In the genomic region with DNA sequence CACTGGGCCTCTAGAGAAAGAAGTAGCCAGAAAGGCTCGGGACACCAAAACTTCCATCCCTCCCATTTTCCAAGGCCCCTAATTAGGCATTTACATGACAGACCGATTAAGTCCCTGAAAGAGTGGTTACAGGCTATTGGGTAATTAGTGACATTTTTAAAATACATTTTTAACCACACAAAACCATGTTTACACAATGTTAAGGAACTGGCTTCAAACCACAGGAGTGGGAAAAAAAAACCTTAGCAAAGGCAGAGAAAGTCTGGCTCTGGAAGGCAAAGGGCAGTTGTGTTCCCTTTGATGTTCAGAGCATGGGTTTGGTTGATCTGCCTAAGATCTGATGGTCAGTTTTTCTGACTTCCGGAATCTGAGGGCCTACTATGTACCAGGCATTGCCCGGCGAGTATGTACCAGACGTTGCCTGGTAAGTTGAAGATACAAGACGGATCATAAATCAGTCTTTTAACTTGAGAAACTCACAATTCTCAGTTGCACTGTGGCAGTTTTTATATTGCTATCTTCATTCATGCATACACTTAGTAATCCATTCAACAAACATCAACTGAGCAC, we compare ENCODE assay signal across 19 cellular contexts.
DNase-seq lines count a peak whose midpoint lies in the region; ATAC-seq and TF ChIP-seq lines count a peak whose summit lies in the region.
"Had no signal": no experiment of that assay in that cellular context is flagged by ENCODE, and none has a peak within 500 bp of the region (broad histone marks: within the 10 kb centered on the region; RNA-seq: fewer than 3 reads in every experiment).

No MANE protein-coding gene starts in this region.

- no peak for ATAC-seq in GM18873 (IDR thresholded peaks at IDR 0.05; ENCODE audit: low FRiP score, unreplicated experiment)

- 59 to 65% (median 64%) methylated on average over 7 of the region's 7 CpGs for WGBS in spleen, 5 donors

- TF ChIP-seq POLR2A in spleen (IDR thresholded peaks at IDR 0.05): no peak

- H3K27ac ChIP-seq in spleen: no peak overlapping the region
- H3K27ac ChIP-seq: GM23248 had no signal

- TF ChIP-seq CTCF in spleen (IDR thresholded peaks at IDR 0.05 in 8 of 11, conservative IDR thresholded peaks at IDR 0.05 in 3 of 11): no peak

- H3K4me3 ChIP-seq in spleen: no peak overlapping the region
- H3K4me3 ChIP-seq: GM23248 had no signal

- intact Hi-C loops in spleen (cut with DNase I; ENCODE audit: low total_unique reads): no loop called here

- H3K27me3 ChIP-seq in spleen (replicated peaks in 1 of 7): peaks cover 0 to 6% (median 0%) of the 10 kb centered on the region in 7 donors
- H3K27me3 ChIP-seq: BE2C had no signal

- H3K4me1 ChIP-seq in spleen: no peaks in the 10 kb centered on the region
- H3K4me1 ChIP-seq: BE2C had no signal

- H3K36me3 ChIP-seq in spleen: no peaks in the 10 kb centered on the region
- H3K36me3 ChIP-seq: BE2C had no signal

- H3K9me3 ChIP-seq in spleen: peaks cover 0 to 7% (median 0%) of the 10 kb centered on the region in 8 donors
- H3K9me3 ChIP-seq: BE2C had no signal

- DNase-seq in AG08395 (ENCODE audit: low spot score): peak; percentile 15
- peak; percentile 10 for DNase-seq in GM04503 (ENCODE audit: low read depth)
- DNase-seq in SW480 (ENCODE audit: low spot score): peak; percentile 65
- peak; percentile 15 for DNase-seq in fibroblast of peridontal ligament (ENCODE audit: extremely low read depth)
- no peak for DNase-seq in NCI-H1092 treated with DMSO at 0.1 percent for 48 hours (lab: John Stamatoyannopoulos, UW)
- no peak for DNase-seq in spleen
- no peak for DNase-seq in SW 1271 (lab: John Stamatoyannopoulos, UW)
- DNase-seq: BE2C; CD4-positive, CD25-positive, alpha-beta regulatory T cell; GM23248; HCEC 1CT; KG1; NCI-H1417; NCI-H1694 treated with DMSO at 0.1 percent for 48 hours; NCI-H2081 treated with DMSO at 0.1 percent for 48 hours; NCI-H2171 treated with DMSO at 0.1 percent for 48 hours; NCI-H526; SHP77 had no signal

Comparison
In these comparisons a context has a peak if more than half of its experiments do, and no peak if none do; other contexts are left out.
1. DNase-seq: peak in AG08395 (single experiment), GM04503 (single experiment), SW480 (single experiment) and fibroblast of peridontal ligament (single experiment); none in NCI-H1092 treated with DMSO at 0.1 percent for 48 hours (single experiment), spleen (single experiment) and SW 1271 (0 of 2).